ENCODE assay signal across 16 cellular contexts in the genomic region with DNA sequence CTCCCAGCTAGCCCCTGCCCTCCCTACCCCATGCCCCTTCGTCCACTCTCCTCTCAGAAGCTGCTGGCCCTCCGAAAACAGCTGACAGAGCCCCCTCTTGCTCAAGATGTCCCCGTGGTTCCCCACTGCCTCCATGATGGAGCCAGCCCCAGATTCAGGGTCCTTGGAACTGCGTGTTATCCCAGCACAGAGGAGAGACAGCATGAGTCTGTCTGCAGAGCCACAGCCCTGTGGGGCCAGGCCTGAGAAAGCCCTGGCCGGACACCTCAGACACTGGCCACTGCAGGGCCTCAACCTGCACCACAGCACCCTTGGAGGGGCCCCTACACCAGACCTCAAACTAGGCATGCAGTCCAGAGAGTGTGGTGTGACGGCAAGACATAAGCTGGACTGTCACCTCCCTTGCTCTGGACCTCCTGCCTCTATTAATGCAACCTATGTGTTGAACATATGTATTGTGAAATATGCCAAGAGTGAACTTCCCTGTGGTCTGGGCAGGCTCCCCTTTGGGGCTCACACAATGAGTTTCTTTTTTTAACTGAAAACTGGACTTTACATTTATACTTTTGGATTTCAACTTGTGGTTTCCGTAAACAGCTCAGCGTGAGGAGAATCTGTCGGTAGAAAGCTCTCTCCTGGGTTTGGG. TPM values are rescaled to one million over a fixed set of nuclear protein-coding genes. Genes with fewer than 3 reads are reported as not detected.
"Had no signal": no experiment of that assay in that cellular context is flagged by ENCODE, and none has a peak within 500 bp of the region (broad histone marks: within the 10 kb centered on the region; RNA-seq: fewer than 3 reads in every experiment).

No MANE protein-coding gene starts in this region.

- H3K36me3 ChIP-seq: ascending aorta, gastroesophageal sphincter, heart left ventricle, pancreas had no signal

- H3K4me3 ChIP-seq: ascending aorta, gastroesophageal sphincter, heart left ventricle, pancreas had no signal

- DNase-seq: activated CD4-positive, alpha-beta T cell treated with anti-CD3 and anti-CD28 coated beads for 1 hour; cortex of kidney; heart left ventricle; left ventricle myocardium superior had no signal

- H3K27me3 ChIP-seq: ascending aorta, pancreas had no signal

- H3K4me3 Mint-ChIP-seq: activated naive CD4-positive, alpha-beta T cell treated with anti-CD3 and anti-CD28 coated beads, Interleukin-2, amount 10 ng/mL, durations not matched to agents 7 days and 5 days; activated T-helper 17 cell treated with anti-CD3 and anti-CD28 coated beads, Interleukin-2, amount 50 U/mL, for 72 hours; naive thymus-derived CD4-positive, alpha-beta T cell had no signal

- H3K9me3 ChIP-seq: ascending aorta, gastroesophageal sphincter, heart left ventricle, pancreas had no signal

- H3K36me3 Mint-ChIP-seq: activated naive CD4-positive, alpha-beta T cell treated with anti-CD3 and anti-CD28 coated beads, Interleukin-2, amount 10 ng/mL, durations not matched to agents 7 days and 5 days; naive thymus-derived CD4-positive, alpha-beta T cell had no signal

- H3K27ac ChIP-seq: ascending aorta, gastroesophageal sphincter, heart left ventricle, pancreas, VCaP had no signal

- H3K27ac Mint-ChIP-seq: activated T-helper 17 cell treated with anti-CD3 and anti-CD28 coated beads, Interleukin-2, amount 50 U/mL, for 72 hours; naive thymus-derived CD4-positive, alpha-beta T cell; T-helper 17 cell had no signal

- H3K4me1 ChIP-seq: ascending aorta, gastroesophageal sphincter, heart left ventricle, pancreas had no signal

- ATAC-seq: gastroesophageal sphincter, left ventricle myocardium superior had no signal

- H3K9me3 Mint-ChIP-seq: activated naive CD4-positive, alpha-beta T cell treated with anti-CD3 and anti-CD28 coated beads, Interleukin-2, amount 10 ng/mL, durations not matched to agents 7 days and 5 days; activated T-helper 17 cell treated with anti-CD3 and anti-CD28 coated beads, Interleukin-2, amount 50 U/mL, for 72 hours had no signal

- H3K4me1 Mint-ChIP-seq: activated naive CD4-positive, alpha-beta T cell treated with anti-CD3 and anti-CD28 coated beads, Interleukin-2, amount 10 ng/mL, durations not matched to agents 7 days and 5 days; activated T-helper 17 cell treated with anti-CD3 and anti-CD28 coated beads, Interleukin-2, amount 50 U/mL, for 72 hours had no signal

RNA-seq across cellular contexts. Expression of gene PNPLA5, which starts 9.6 kb away (rescaled TPM):
- total RNA-seq: activated CD8-positive, alpha-beta memory T cell treated with anti-CD3 and anti-CD28 coated beads for 36 hours; activated T-helper 17 cell treated with anti-CD3 and anti-CD28 coated beads, Interleukin-2, amount 50 U/mL, for 72 hours; ascending aorta; esophagus mucosa; gastroesophageal sphincter; heart left ventricle; left ventricle myocardium superior; mucosa of gallbladder; naive thymus-derived CD4-positive, alpha-beta T cell; pancreas; T-helper 17 cell; ureter had no signal
- polyA plus RNA-seq: heart left ventricle; naive thymus-derived CD4-positive, alpha-beta T cell; pancreas had no signal

RNA-seq across cellular contexts. Expression of gene SULT4A1, which starts 19.9 kb away (rescaled TPM):
- total RNA-seq: activated CD8-positive, alpha-beta memory T cell treated with anti-CD3 and anti-CD28 coated beads for 36 hours; ascending aorta; esophagus mucosa; naive thymus-derived CD4-positive, alpha-beta T cell; T-helper 17 cell had no signal
- polyA plus RNA-seq: naive thymus-derived CD4-positive, alpha-beta T cell had no signal

RNA-seq across cellular contexts. Expression of gene PNPLA3, which starts 41.4 kb away (rescaled TPM):
- total RNA-seq: ascending aorta, gastroesophageal sphincter, T-helper 17 cell had no signal
- polyA plus RNA-seq: naive thymus-derived CD4-positive, alpha-beta T cell had no signal
